In genomic region chr2:173448938-173449471, GRCh38 we compare ENCODE assay signal across 8 cellular contexts.
DNase-seq lines count a peak whose midpoint lies in the region; ATAC-seq and TF ChIP-seq lines count a peak whose summit lies in the region.

No MANE protein-coding gene starts in this region.

- peak overlapping the region; percentile 61 for H3K4me2 ChIP-seq in GM23338

- H3K36me3 ChIP-seq in GM23338 (ENCODE audit: insufficient read depth) = no peaks in the 10 kb centered on the region
- H3K36me3 ChIP-seq in WERI-Rb-1 = no peaks in the 10 kb centered on the region
- H3K36me3 ChIP-seq in colonic mucosa = no peaks in the 10 kb centered on the region

- H3K27me3 ChIP-seq in GM23338 (ENCODE audit: insufficient read depth) = no peaks in the 10 kb centered on the region
- H3K27me3 ChIP-seq in WERI-Rb-1 (ENCODE audit: insufficient read depth, low read depth, severe bottlenecking) = no peaks in the 10 kb centered on the region
- H3K27me3 ChIP-seq in colonic mucosa = no peaks in the 10 kb centered on the region

- peak overlapping the region; percentile 83 for H2AFZ ChIP-seq in GM23338

- no peaks in the 10 kb centered on the region for H3K9me2 ChIP-seq in GM23338 (ENCODE audit: insufficient read depth)

- peak; percentile 84 to 86 for TF ChIP-seq CTCF in GM23338 (conservative IDR thresholded peaks at IDR 0.05; ENCODE audit: low read depth in 2 of 2)
- TF ChIP-seq CTCF in WERI-Rb-1 (IDR thresholded peaks at IDR 0.05; ENCODE audit: low read depth, low read length) = peak; percentile 85
- TF ChIP-seq CTCF in colonic mucosa (IDR thresholded peaks at IDR 0.05) = peak; percentile 57

- intact Hi-C loops in colonic mucosa (cut with DNase I) (no loop called here), left colon (cut with DNase I, micrococcal nuclease) (no loop called here)

- H3K27me3 Mint-ChIP-seq in GM23338 (ENCODE audit: insufficient read depth, low read depth, poor library complexity) = peaks cover 1% of the 10 kb centered on the region

- DNase-seq in COR-L47 (lab: John Stamatoyannopoulos, UW) (peak; percentile 88), GM23338 (ENCODE audit: low spot score) (peak; percentile 98), NCI-H2107 treated with DMSO at 0.1 percent for 48 hours (lab: John Stamatoyannopoulos, UW; ENCODE audit: unreplicated experiment) (peak; percentile 33), WERI-Rb-1 (peak; percentile 97), colonic mucosa (peak; percentile 93), left colon (peak; percentile 87 to 91)
- DNase-seq in stimulated activated CD4-positive, alpha-beta T cell treated with anti-CD3 and anti-CD28 coated beads, Interleukin-4, amount 100 ng/mL, for 48 hours (ENCODE audit: low read depth in 2 of 2) = peak; percentile 47 to 67

- H3K79me2 ChIP-seq in GM23338 (replicated peaks; ENCODE audit: insufficient read depth) = no peaks in the 10 kb centered on the region

- no peaks in the 10 kb centered on the region for H4K20me1 ChIP-seq in GM23338 (replicated peaks; ENCODE audit: insufficient read depth)

- ATAC-seq in GM23338 = peak; percentile 99
- ATAC-seq in left colon = peak; percentile 97
- no peak for ATAC-seq in HG03571 (IDR thresholded peaks at IDR 0.05; ENCODE audit: unreplicated experiment)

- no peaks in the 10 kb centered on the region for H3K9me3 Mint-ChIP-seq in GM23338

- H3F3A ChIP-seq in GM23338 (replicated peaks; ENCODE audit: low read depth) = no peaks in the 10 kb centered on the region

- H3K27ac Mint-ChIP-seq in GM23338 = peak overlapping the region; percentile 89

- H3K27ac ChIP-seq in GM23338 (ENCODE audit: low read depth) (peak overlapping the region; percentile 36; the same call in 1 of the 2 replicates), WERI-Rb-1 (peak overlapping the region; percentile 87), colonic mucosa (peak overlapping the region; percentile 20)

- H3K4me3 Mint-ChIP-seq in GM23338 = peak overlapping the region; percentile 63

- H3K4me1 Mint-ChIP-seq in GM23338 = peaks cover 28% of the 10 kb centered on the region

- H3K4me3 ChIP-seq in GM23338 (peak overlapping the region; percentile 35; the same call in 1 of the 2 replicates), WERI-Rb-1 (ENCODE audit: low read depth, low read length) (no peak overlapping the region; the same call in 1 of the 2 replicates), colonic mucosa (peak overlapping the region; percentile 5)

- H3K9me3 ChIP-seq in WERI-Rb-1 (ENCODE audit: severe bottlenecking) (peaks cover 11% of the 10 kb centered on the region), colonic mucosa (no peaks in the 10 kb centered on the region)

- H3K36me3 Mint-ChIP-seq in GM23338 (ENCODE audit: low read depth) = no peaks in the 10 kb centered on the region

- no peaks in the 10 kb centered on the region; the same call in 1 of the 2 replicates for H3K4me1 ChIP-seq in GM23338 (ENCODE audit: insufficient read depth)
- no peaks in the 10 kb centered on the region for H3K4me1 ChIP-seq in colonic mucosa

- no peak overlapping the region for H3K9ac ChIP-seq in colonic mucosa (ENCODE audit: low read depth in 2 of 2, low read length in 2 of 2)

TF ChIP-seq in GM23338, 12 proteins besides CTCF, POLR2A, EP300 and RAD21:
- TF ChIP-seq POLR2AphosphoS5 (IDR thresholded peaks at IDR 0.05; ENCODE audit: low read depth) = peak; percentile 55; the same call in 1 of the 2 replicates
- TF ChIP-seq REST (IDR thresholded peaks at IDR 0.05; ENCODE audit: unreplicated experiment) = no peak
- TF ChIP-seq EZH2phosphoT487 (IDR thresholded peaks at IDR 0.05; ENCODE audit: unreplicated experiment) = no peak

Comparison
In these comparisons a context has a peak if more than half of its experiments do, and no peak if none do; other contexts are left out.
1. DNase-seq: peak in every context shown above with its lines; median percentile 98 in GM23338; 97 in WERI-Rb-1; 93 in colonic mucosa; 89 in left colon; 88 in COR-L47; 57 in stimulated activated CD4-positive, alpha-beta T cell treated with anti-CD3 and anti-CD28 coated beads, Interleukin-4, amount 100 ng/mL, for 48 hours; 33 in NCI-H2107 treated with DMSO at 0.1 percent for 48 hours.
2. H3K27ac ChIP-seq: peak in every context shown above with its lines; median percentile 87 in WERI-Rb-1; 36 in GM23338; 20 in colonic mucosa.